Comparison of ENCODE assay signal across 8 cellular contexts in the genomic region with DNA sequence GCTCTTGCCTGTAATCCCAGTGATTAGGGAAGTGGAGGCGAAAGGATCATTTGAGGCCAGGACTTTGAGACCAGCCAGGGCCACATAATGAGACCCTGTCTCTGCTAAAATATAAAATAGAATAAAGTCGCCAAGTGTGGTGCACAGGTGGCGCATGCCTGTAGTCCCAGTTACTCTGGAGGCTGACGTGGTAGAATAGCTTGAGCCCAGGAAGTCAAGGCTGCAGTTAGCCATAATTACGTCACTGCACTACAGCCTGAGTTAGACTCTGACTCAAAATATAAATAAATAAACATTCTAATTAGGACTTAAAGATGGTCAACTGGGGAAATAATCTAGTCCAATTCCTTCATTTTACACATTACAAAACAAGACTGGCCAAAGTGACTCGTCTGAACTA. TPM values are rescaled to one million over a fixed set of nuclear protein-coding genes. Genes with fewer than 3 reads are reported as not detected.
A peak's percentile ranks its signal among the peaks of the same experiment; 100 is the strongest.
DNase-seq lines count a peak whose midpoint lies in the region; ATAC-seq and TF ChIP-seq lines count a peak whose summit lies in the region.

No MANE protein-coding gene starts in this region.

- peak overlapping the region; percentile 80 for H3K27ac ChIP-seq in temporal lobe (ENCODE audit: low read depth, low read length)

- peak; percentile 52 for DNase-seq in Caki2 (ENCODE audit: low read depth)
- peak; percentile 82 for DNase-seq in HFFc6
- peak; percentile 93 for DNase-seq in RKO (ENCODE audit: low spot score)
- peak; percentile 39 for DNase-seq in central memory CD4-positive, alpha-beta T cell
- DNase-seq in lower leg skin (ENCODE audit: low spot score in 2 of 2) = no peak

- in situ Hi-C loops in Caki2 (cut with HindIII; ENCODE audit: low pct_unique_long_range_greater_than_20kb, low sequenced_read_pairs) = loop anchor here (10.0 kb wide), 1 partner anchor 531 kb away; the partner anchor contains the start of gene VOPP1

- intact Hi-C loops in lower leg skin (cut with DNase I; ENCODE audit: low total_unique reads) = no loop called here

- no peaks in the 10 kb centered on the region; the same call in 1 of the 2 replicates for H3K27me3 Mint-ChIP-seq in HFFc6 (ENCODE audit: insufficient read depth)

- TF ChIP-seq CTCF in HFFc6 (IDR thresholded peaks at IDR 0.05) = peak; percentile 16; the same call in 1 of the 2 replicates
- TF ChIP-seq CTCF in lower leg skin (IDR thresholded peaks at IDR 0.05) = no peak

- H3K27ac Mint-ChIP-seq in HFFc6 = peak overlapping the region; percentile 99

- peak overlapping the region; percentile 100 for H3K4me3 Mint-ChIP-seq in HFFc6

- H3K4me3 ChIP-seq in lower leg skin (ENCODE audit: low read depth, poor library complexity, severe bottlenecking) = peak overlapping the region; percentile 97

- WGBS in lower leg skin, 2 donors = 16 to 18% methylated on average over 6 of the region's 6 CpGs

- peaks cover 28% of the 10 kb centered on the region for H3K36me3 Mint-ChIP-seq in HFFc6 (ENCODE audit: low read depth)

- H3K9me3 Mint-ChIP-seq in HFFc6 = no peaks in the 10 kb centered on the region

- ATAC-seq in GM21528 (IDR thresholded peaks at IDR 0.05; ENCODE audit: low FRiP score, unreplicated experiment) (no peak), HG02840 (IDR thresholded peaks at IDR 0.05; ENCODE audit: low FRiP score, unreplicated experiment) (no peak)

- peaks cover 16% of the 10 kb centered on the region for H3K4me1 Mint-ChIP-seq in HFFc6 (ENCODE audit: low read depth)

- TF ChIP-seq POLR2A in lower leg skin (IDR thresholded peaks at IDR 0.05) = no peak

RNA-seq across cellular contexts. Expression of gene CHCHD2, which starts 0.8 kb away (rescaled TPM):
- 762 and 771 TPM in 2 replicates for total RNA-seq in Caki2 (2014; rRNA removed; shearing (Covaris generic); ENCODE audit: low replicate concordance)
- 100 to 1,000 TPM; 386 to 430 (median 398) TPM for total RNA-seq in HFFc6 (2021; fragmentation: NEBNext Ultra II Directional; extraction: Animal tissue kit (Norgen Biotek cat#: 25700))
- total RNA-seq in lower leg skin = 100 to 1,000 TPM; 214 to 287 (median 259) TPM
- 119 TPM for total RNA-seq in temporal lobe

RNA-seq across cellular contexts. Expression of gene NUPR2, which starts 10.7 kb away (rescaled TPM):
- total RNA-seq in Caki2 (2014; rRNA removed; shearing (Covaris generic); ENCODE audit: low replicate concordance) = not detected in 2 replicates
- total RNA-seq in HFFc6 (2021; fragmentation: NEBNext Ultra II Directional; extraction: Animal tissue kit (Norgen Biotek cat#: 25700)) = not detected
- 1 to 10 TPM in 3 of 4 donors, not detected in 1; 2.0 to 7.5 (median 6.1) TPM for total RNA-seq in lower leg skin
- not detected for total RNA-seq in temporal lobe

RNA-seq across cellular contexts. Expression of gene PHKG1, which starts 12.8 kb away (rescaled TPM):
- total RNA-seq in Caki2 (2014; rRNA removed; shearing (Covaris generic); ENCODE audit: low replicate concordance) = 1.3 TPM in 1 of 2 replicates, not detected in the other
- under 1 TPM in 5 of 6 experiments, not detected in 1; 0.19 to 0.68 (median 0.30) TPM for total RNA-seq in HFFc6 (2021; fragmentation: NEBNext Ultra II Directional; extraction: Animal tissue kit (Norgen Biotek cat#: 25700))
- total RNA-seq in lower leg skin = 1 to 10 TPM in 2 of 4 donors, under 1 TPM in 2; 0.78 to 3.7 (median 1.2) TPM
- 2.5 TPM for total RNA-seq in temporal lobe

RNA-seq across cellular contexts. Expression of gene SUMF2, which starts 41.4 kb away (rescaled TPM):
- total RNA-seq in Caki2 (2014; rRNA removed; shearing (Covaris generic); ENCODE audit: low replicate concordance) = 239 and 292 TPM in 2 replicates
- 100 to 1,000 TPM; 117 to 151 (median 127) TPM for total RNA-seq in HFFc6 (2021; fragmentation: NEBNext Ultra II Directional; extraction: Animal tissue kit (Norgen Biotek cat#: 25700))
- total RNA-seq in lower leg skin (100 to 1,000 TPM in 2 of 4 donors, 10 to 100 TPM in 2; 74.5 to 117 (median 107) TPM), temporal lobe (35.7 TPM)

RNA-seq across cellular contexts. Expression of gene CCT6A, which starts 53.9 kb away (rescaled TPM):
- total RNA-seq in Caki2 (2014; rRNA removed; shearing (Covaris generic); ENCODE audit: low replicate concordance) = 498 and 549 TPM in 2 replicates
- 100 to 1,000 TPM; 164 to 197 (median 180) TPM for total RNA-seq in HFFc6 (2021; fragmentation: NEBNext Ultra II Directional; extraction: Animal tissue kit (Norgen Biotek cat#: 25700))
- total RNA-seq in lower leg skin (10 to 100 TPM; 56.9 to 79.2 (median 70.4) TPM), temporal lobe (140 TPM)

Comparison
In these comparisons a context has a peak if more than half of its experiments do, and no peak if none do; other contexts are left out.
1. DNase-seq: peak in Caki2 (single experiment), HFFc6 (single experiment), RKO (single experiment) and central memory CD4-positive, alpha-beta T cell (single experiment); none in lower leg skin (0 of 2).